Comparison of ENCODE assay signal across 8 cellular contexts in the genomic region with DNA sequence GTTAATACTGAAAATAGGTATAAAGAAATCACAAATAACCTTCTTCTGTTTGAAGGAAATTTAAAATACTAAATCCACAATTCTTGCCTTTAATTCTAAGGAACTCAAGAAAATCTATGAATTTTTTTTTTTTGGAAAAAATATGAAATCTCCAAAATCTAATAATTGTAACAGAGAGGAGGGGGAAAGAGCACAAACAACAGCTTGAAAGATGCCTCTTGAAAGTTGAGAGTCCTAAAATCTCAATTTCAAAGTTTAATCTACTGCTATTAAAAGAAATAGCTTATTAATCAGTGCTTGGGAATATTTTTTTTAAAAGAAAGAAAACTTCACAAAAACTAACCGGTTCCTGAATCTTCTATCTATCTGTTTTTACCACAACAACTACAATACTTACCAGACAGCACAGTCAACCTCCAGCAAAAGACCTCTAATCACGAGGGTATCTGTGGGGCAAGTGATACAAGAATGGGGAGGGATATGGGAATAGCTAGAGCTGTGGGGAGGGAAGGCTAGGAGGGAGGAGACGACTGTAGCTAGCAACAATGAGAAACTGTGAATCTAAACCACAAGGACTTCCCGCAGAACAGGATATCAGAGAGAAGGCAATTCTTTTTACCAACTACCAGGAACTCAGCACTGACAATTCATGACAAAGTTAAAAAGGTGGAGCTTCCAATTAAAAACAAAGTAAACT. TPM values are rescaled to one million over a fixed set of nuclear protein-coding genes. Genes with fewer than 3 reads are reported as not detected.
DNase-seq lines count a peak whose midpoint lies in the region; ATAC-seq and TF ChIP-seq lines count a peak whose summit lies in the region.

USP54 (minus strand) TSS at position 462 of the 697 bp plus-strand sequence. CDS start 15,684 bp downstream, outside the sequence.

- TF ChIP-seq POLR2A in Peyer's patch (IDR thresholded peaks at IDR 0.05) = no peak

- ATAC-seq in left lung = peak; percentile 70
- no peak for ATAC-seq in HG03135 (IDR thresholded peaks at IDR 0.05; ENCODE audit: unreplicated experiment)

- TF ChIP-seq CTCF in Peyer's patch (IDR thresholded peaks at IDR 0.05) (no peak), left lung (IDR thresholded peaks at IDR 0.05) (no peak)

- H3K27ac Mint-ChIP-seq in dendritic cell treated with granulocyte-macrophage colony-stimulating factor and Interleukin-4, amounts not matched to agents 40 ng/mL and 50 ng/mL, for 4 days = peak within 1 kb of the TSS; percentile 85

- H3K4me1 Mint-ChIP-seq in dendritic cell treated with granulocyte-macrophage colony-stimulating factor and Interleukin-4, amounts not matched to agents 40 ng/mL and 50 ng/mL, for 4 days (ENCODE audit: low read depth) = peaks cover 28% of the 10 kb centered on the region

- no peaks in the 10 kb centered on the region for H3K27me3 Mint-ChIP-seq in dendritic cell treated with granulocyte-macrophage colony-stimulating factor and Interleukin-4, amounts not matched to agents 40 ng/mL and 50 ng/mL, for 4 days

- DNase-seq in DMS53 (lab: John Stamatoyannopoulos, UW) (peak; percentile 53), DMS53 treated with DMSO at 0.1 percent for 48 hours (lab: John Stamatoyannopoulos, UW; ENCODE audit: unreplicated experiment) (no peak), Peyer's patch (no peak), left lung (no peak), stromal cell of bone marrow (ENCODE audit: low read depth) (peak; percentile 56), cerebellar nuclear complex (lab: John Stamatoyannopoulos, UW) (no peak)

- H3K27me3 ChIP-seq in Peyer's patch = no peaks in the 10 kb centered on the region
- H3K27me3 ChIP-seq in left lung = no peaks in the 10 kb centered on the region

- H3K9me3 ChIP-seq in Peyer's patch = no peaks in the 10 kb centered on the region
- no peaks in the 10 kb centered on the region for H3K9me3 ChIP-seq in left lung

- peak within 1 kb of the TSS; percentile 34 for H3K4me3 Mint-ChIP-seq in dendritic cell treated with granulocyte-macrophage colony-stimulating factor and Interleukin-4, amounts not matched to agents 40 ng/mL and 50 ng/mL, for 4 days

- H3K36me3 ChIP-seq in Peyer's patch (no peaks in the 10 kb centered on the region), left lung (no peaks in the 10 kb centered on the region)

- H3K4me3 ChIP-seq in Peyer's patch = peak within 1 kb of the TSS in 2 of 4 donors; percentile 11 to 15
- H3K4me3 ChIP-seq in left lung = no peak within 1 kb of the TSS

- no peaks in the 10 kb centered on the region for H3K9me3 Mint-ChIP-seq in dendritic cell treated with granulocyte-macrophage colony-stimulating factor and Interleukin-4, amounts not matched to agents 40 ng/mL and 50 ng/mL, for 4 days

- H3K27ac ChIP-seq in Peyer's patch = peak within 1 kb of the TSS in 3 of 4 donors; percentile 66 to 81 (median 68)
- H3K27ac ChIP-seq in left lung = peak within 1 kb of the TSS; percentile 71 to 80

- H3K36me3 Mint-ChIP-seq in dendritic cell treated with granulocyte-macrophage colony-stimulating factor and Interleukin-4, amounts not matched to agents 40 ng/mL and 50 ng/mL, for 4 days (ENCODE audit: low read depth) = no peaks in the 10 kb centered on the region

- intact Hi-C loops in dendritic cell treated with granulocyte-macrophage colony-stimulating factor and Interleukin-4, amounts not matched to agents 40 ng/mL and 50 ng/mL, for 4 days (cut with micrococcal nuclease) = no loop called here
- intact Hi-C loops in left lung (cut with DNase I) = no loop called here

- H3K4me1 ChIP-seq in Peyer's patch (peaks cover 0 to 39% (median 0%) of the 10 kb centered on the region in 4 donors), left lung (peaks cover 21 to 44% of the 10 kb centered on the region in 2 donors)

RNA-seq across cellular contexts. Expression of gene USP54, which starts in this region (rescaled TPM):
- 10 to 100 TPM; 41.0 to 65.1 (median 50.5) TPM for total RNA-seq in Peyer's patch
- 100 to 1,000 TPM in 1 of 2 donors, 10 to 100 TPM in 1; 67.3 to 122 TPM for total RNA-seq in left lung

Comparison
In these comparisons a context has a peak if more than half of its experiments do, and no peak if none do; other contexts are left out.
1. DNase-seq: peak in DMS53 (single experiment) and stromal cell of bone marrow (single experiment); none in DMS53 treated with DMSO at 0.1 percent for 48 hours (single experiment), Peyer's patch (0 of 3), left lung (0 of 2) and cerebellar nuclear complex (0 of 2).